In the genomic region with DNA sequence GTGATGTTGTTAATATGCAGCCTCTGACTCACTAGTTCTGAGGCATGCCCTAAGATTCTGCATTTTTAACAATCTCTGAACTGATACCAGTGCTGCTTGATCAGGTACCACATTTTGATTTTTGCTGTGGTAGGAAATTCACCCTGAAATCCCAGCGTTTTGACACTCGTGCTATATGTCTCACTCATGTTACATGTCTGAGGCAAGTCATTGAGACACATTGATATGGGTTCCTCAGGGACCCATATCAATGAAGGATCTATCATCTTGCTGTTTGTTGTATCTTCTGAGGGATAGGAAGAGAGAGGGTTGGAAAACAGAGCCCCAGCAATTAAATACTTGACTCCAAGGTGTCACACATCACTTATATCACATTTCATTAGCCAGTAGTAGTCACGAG, we compare ENCODE assay signal across 24 cellular contexts.
"Had no signal": no experiment of that assay in that cellular context is flagged by ENCODE, and none has a peak within 500 bp of the region (broad histone marks: within the 10 kb centered on the region; RNA-seq: fewer than 3 reads in every experiment).

No MANE protein-coding gene starts in this region.

- H3K9me3 Mint-ChIP-seq: effector memory CD8-positive, alpha-beta T cell; endodermal cell had no signal

- H3K4me3 Mint-ChIP-seq: dendritic cell treated with granulocyte-macrophage colony-stimulating factor and Interleukin-4, amounts not matched to agents 40 ng/mL and 50 ng/mL, for 4 days; effector memory CD8-positive, alpha-beta T cell; endodermal cell had no signal

- H3K36me3 ChIP-seq: colonic mucosa, esophagus muscularis mucosa, esophagus squamous epithelium, gastrocnemius medialis, gastroesophageal sphincter, heart left ventricle, heart right ventricle had no signal

- H3K27me3 ChIP-seq: colonic mucosa, dorsolateral prefrontal cortex, esophagus muscularis mucosa, esophagus squamous epithelium, foreskin keratinocyte, gastrocnemius medialis, gastroesophageal sphincter, heart left ventricle, heart right ventricle had no signal

- H3K27ac Mint-ChIP-seq: dendritic cell treated with granulocyte-macrophage colony-stimulating factor and Interleukin-4, amounts not matched to agents 40 ng/mL and 50 ng/mL, for 4 days; effector memory CD8-positive, alpha-beta T cell; endodermal cell had no signal

- DNase-seq: colonic mucosa; cortex of kidney; dermis blood vessel endothelial cell; dorsolateral prefrontal cortex; effector CD4-positive, alpha-beta T cell; effector CD8-positive, alpha-beta T cell; effector memory CD4-positive, alpha-beta T cell; effector memory CD8-positive, alpha-beta T cell; endodermal cell; erythroblast; esophagus squamous epithelium; foreskin fibroblast; foreskin keratinocyte; foreskin melanocyte; gastrocnemius medialis; glutamatergic neuron; head of caudate nucleus; heart left ventricle; heart right ventricle had no signal

- H3K4me3 ChIP-seq: colonic mucosa, coronary artery, dorsolateral prefrontal cortex, esophagus muscularis mucosa, esophagus squamous epithelium, gastrocnemius medialis, gastroesophageal sphincter, heart left ventricle, heart right ventricle had no signal

- H3K4me1 Mint-ChIP-seq: endodermal cell had no signal

- H3K27me3 Mint-ChIP-seq: dendritic cell treated with granulocyte-macrophage colony-stimulating factor and Interleukin-4, amounts not matched to agents 40 ng/mL and 50 ng/mL, for 4 days; effector memory CD8-positive, alpha-beta T cell had no signal

- H3K27ac ChIP-seq: colonic mucosa, coronary artery, dorsolateral prefrontal cortex, epithelial cell of prostate, esophagus muscularis mucosa, esophagus squamous epithelium, foreskin keratinocyte, gastrocnemius medialis, gastroesophageal sphincter, heart left ventricle, heart right ventricle had no signal

- H3K9me3 ChIP-seq: colonic mucosa, esophagus muscularis mucosa, esophagus squamous epithelium, gastrocnemius medialis, gastroesophageal sphincter had no signal
